13 cellular contexts compared by ENCODE assay signal in genomic region chr17:34613064-34614019, GRCh38. TPM values are rescaled to one million over a fixed set of nuclear protein-coding genes. Genes with fewer than 3 reads are reported as not detected.
A peak's percentile ranks its signal among the peaks of the same experiment; 100 is the strongest.
DNase-seq lines count a peak whose midpoint lies in the region; ATAC-seq and TF ChIP-seq lines count a peak whose summit lies in the region.
"Had no signal": no experiment of that assay in that cellular context is flagged by ENCODE, and none has a peak within 500 bp of the region (broad histone marks: within the 10 kb centered on the region; RNA-seq: fewer than 3 reads in every experiment).

No MANE protein-coding gene starts in this region.

- peaks cover 16% of the 10 kb centered on the region for H3K27me3 Mint-ChIP-seq in nephron (ENCODE audit: low read depth)
- peaks cover 28 to 78% (median 67%) of the 10 kb centered on the region in 5 donors for H3K27me3 Mint-ChIP-seq in naive thymus-derived CD8-positive, alpha-beta T cell

- no peaks in the 10 kb centered on the region for H3K36me3 ChIP-seq in WERI-Rb-1
- H3K36me3 ChIP-seq: SJSA1 had no signal

- POLR2A ChIA-PET in naive thymus-derived CD8-positive, alpha-beta T cell (lab: Charles Lee), result interaction anchor here (0.6 kb wide), 1 partner anchor 8 kb away, joined by 3 read pairs; no protein-coding TSS in a partner anchor

- DNase-seq in COR-L47 (lab: John Stamatoyannopoulos, UW), result peak; percentile 94
- DNase-seq in NCI-H1417 treated with DMSO at 0.1 percent for 48 hours (lab: John Stamatoyannopoulos, UW), result peak; percentile 73
- peak; percentile 85 for DNase-seq in WERI-Rb-1
- DNase-seq in posterior vena cava (ENCODE audit: low spot score), result no peak
- no peak for DNase-seq in EL
- no peak for DNase-seq in naive thymus-derived CD8-positive, alpha-beta T cell
- DNase-seq in NK-92 treated with Interleukin-12 subunit alpha and Interleukin-12 subunit beta, amount 100 ng/mL, for 24 hours (lab: John Stamatoyannopoulos, UW), result no peak
- DNase-seq: NCI-H1930; stimulated activated naive CD8-positive, alpha-beta T cell treated with anti-CD3 and anti-CD28 coated beads, Interleukin-15, Interleukin-2, amounts not matched to agents 100 U/mL and 50 U/mL, for 24 hours had no signal

- intact Hi-C loops in posterior vena cava (cut with DNase I), result no loop called here

- peak overlapping the region; percentile 44 to 69 (median 66) for H3K4me3 Mint-ChIP-seq in nephron
- H3K4me3 Mint-ChIP-seq in naive thymus-derived CD8-positive, alpha-beta T cell, result no peak overlapping the region

- H3K9me3 ChIP-seq in WERI-Rb-1 (ENCODE audit: severe bottlenecking), result no peaks in the 10 kb centered on the region
- H3K9me3 ChIP-seq: SJSA1 had no signal

- TF ChIP-seq CTCF in WERI-Rb-1 (IDR thresholded peaks at IDR 0.05; ENCODE audit: low read depth, low read length) (no peak), nephron (IDR thresholded peaks at IDR 0.05; ENCODE audit: unreplicated experiment in 3 of 3) (no peak)

- no peak for ATAC-seq in naive thymus-derived CD8-positive, alpha-beta T cell
- ATAC-seq: stimulated activated naive CD8-positive, alpha-beta T cell treated with anti-CD3 and anti-CD28 coated beads, Interleukin-15, Interleukin-2, amounts not matched to agents 100 U/mL and 50 U/mL, for 24 hours had no signal

- no peak overlapping the region for H3K4me3 ChIP-seq in WERI-Rb-1 (ENCODE audit: low read depth, low read length)
- H3K4me3 ChIP-seq: SJSA1 had no signal

- no peaks in the 10 kb centered on the region for H3K9me3 Mint-ChIP-seq in nephron
- H3K9me3 Mint-ChIP-seq in naive thymus-derived CD8-positive, alpha-beta T cell, result peaks cover 0 to 4% (median 0%) of the 10 kb centered on the region in 9 donors

- H3K27me3 ChIP-seq in WERI-Rb-1 (ENCODE audit: insufficient read depth, low read depth, severe bottlenecking), result no peaks in the 10 kb centered on the region

- no peaks in the 10 kb centered on the region for H3K36me3 Mint-ChIP-seq in nephron (ENCODE audit: low read depth)
- H3K36me3 Mint-ChIP-seq in naive thymus-derived CD8-positive, alpha-beta T cell, result no peaks in the 10 kb centered on the region

- H3K27ac Mint-ChIP-seq in nephron, result peak overlapping the region; percentile 85 to 97 (median 94)
- peak overlapping the region in 1 of 10 donors; percentile 21 for H3K27ac Mint-ChIP-seq in naive thymus-derived CD8-positive, alpha-beta T cell

- H3K27ac ChIP-seq in WERI-Rb-1, result peak overlapping the region; percentile 75
- H3K27ac ChIP-seq: C4-2B, epithelial cell of prostate, SJSA1 had no signal

- peaks cover 89% of the 10 kb centered on the region for H3K4me1 Mint-ChIP-seq in nephron
- peaks cover 0 to 6% (median 2%) of the 10 kb centered on the region in 4 donors for H3K4me1 Mint-ChIP-seq in naive thymus-derived CD8-positive, alpha-beta T cell

RNA-seq across cellular contexts. Expression of gene TMEM132E, which starts 34.0 kb away (rescaled TPM):
- total RNA-seq in posterior vena cava, result under 1 TPM; 0.42 to 0.67 TPM
- total RNA-seq in naive thymus-derived CD8-positive, alpha-beta T cell, result under 1 TPM; 0.49 to 0.60 TPM
- under 1 TPM; 0.19 to 0.60 (median 0.48) TPM for polyA plus RNA-seq in naive thymus-derived CD8-positive, alpha-beta T cell

Comparison
In these comparisons a context has a peak if more than half of its experiments do, and no peak if none do; other contexts are left out.
1. DNase-seq: peak in COR-L47 (single experiment), NCI-H1417 treated with DMSO at 0.1 percent for 48 hours (single experiment) and WERI-Rb-1 (single experiment); none in posterior vena cava (single experiment), EL (single experiment), naive thymus-derived CD8-positive, alpha-beta T cell (0 of 10) and NK-92 treated with Interleukin-12 subunit alpha and Interleukin-12 subunit beta, amount 100 ng/mL, for 24 hours (single experiment).
2. H3K4me3 Mint-ChIP-seq: peak in nephron (3 of 3); none in naive thymus-derived CD8-positive, alpha-beta T cell (0 of 10).